In the genomic region with DNA sequence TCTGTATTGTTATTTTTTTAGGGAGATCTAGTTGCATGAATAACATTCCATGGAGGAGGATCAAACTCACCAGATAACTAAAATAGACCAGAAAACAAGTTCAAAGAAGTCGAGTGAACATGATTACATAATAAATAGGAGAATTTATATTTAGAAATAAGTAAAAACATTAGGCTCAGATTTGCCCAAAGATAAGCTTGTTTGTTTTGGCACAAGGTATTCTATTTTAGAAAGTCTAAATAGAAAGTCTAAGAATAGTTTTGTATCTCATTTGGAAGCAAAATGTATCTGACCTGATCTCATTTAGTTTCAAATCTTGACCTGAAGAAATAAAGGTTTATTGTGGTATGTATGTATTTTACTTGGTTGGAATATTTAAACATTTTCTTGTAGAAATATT, we compare ENCODE assay signal across 8 cellular contexts.
"Had no signal": no experiment of that assay in that cellular context is flagged by ENCODE, and none has a peak within 500 bp of the region (broad histone marks: within the 10 kb centered on the region; RNA-seq: fewer than 3 reads in every experiment).

No MANE protein-coding gene starts in this region.

- H3K27ac ChIP-seq: GM23248 had no signal

- FAIRE-seq: HTR-8/SVneo had no signal

- H3K36me3 ChIP-seq: HAP-1 had no signal

- H3K9ac ChIP-seq: GM23248 had no signal

- H3K4me1 ChIP-seq: HAP-1 had no signal

- H3K4me3 ChIP-seq: GM23248, HAP-1 had no signal

- H3K9me3 ChIP-seq: HAP-1 had no signal

- DNase-seq: GM23248, GOT3, H7, HFFc6, IMR-90 had no signal

- ATAC-seq: HCT116 had no signal

- H3K4me3 Mint-ChIP-seq: HFFc6 had no signal

- H3K27ac Mint-ChIP-seq: HFFc6 had no signal
